ENCODE assay signal across 11 cellular contexts in the genomic region with DNA sequence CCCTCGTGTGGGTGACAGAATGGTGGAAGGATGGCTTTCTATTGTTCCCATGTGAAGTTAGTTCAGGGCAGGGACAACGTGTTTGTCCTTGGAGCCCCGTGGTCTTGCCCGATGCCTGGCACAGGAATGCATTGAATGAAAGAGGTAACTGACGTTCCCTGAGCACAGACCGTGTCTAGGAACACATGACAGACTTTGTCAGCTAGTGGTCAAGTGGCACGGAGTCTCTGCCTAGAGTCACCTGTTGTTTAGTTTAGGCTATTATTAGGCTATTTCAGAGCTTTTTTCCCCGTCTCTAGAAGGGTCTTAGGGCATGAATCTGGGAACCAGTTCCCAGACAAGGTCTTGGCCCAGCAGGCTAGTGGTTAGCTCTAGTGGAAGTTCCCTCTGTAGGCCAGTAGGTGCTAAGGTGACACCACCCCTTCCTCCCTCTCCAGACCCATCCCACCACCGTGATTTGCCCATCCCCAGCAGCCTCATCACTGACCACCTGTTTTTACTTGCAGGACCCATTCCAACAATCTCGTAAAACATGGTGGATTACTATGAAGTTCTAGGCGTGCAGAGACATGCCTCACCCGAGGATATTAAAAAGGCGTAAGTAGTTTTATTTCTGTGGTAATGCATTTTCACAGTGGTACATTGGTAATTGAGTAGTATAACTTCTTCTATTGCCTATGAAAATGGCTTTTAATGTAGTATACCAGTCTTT. TPM values are rescaled to one million over a fixed set of nuclear protein-coding genes. Genes with fewer than 3 reads are reported as not detected.
DNase-seq lines count a peak whose midpoint lies in the region; ATAC-seq, FAIRE-seq and TF ChIP-seq lines count a peak whose summit lies in the region.
"Had no signal": no experiment of that assay in that cellular context is flagged by ENCODE, and none has a peak within 500 bp of the region (broad histone marks: within the 10 kb centered on the region; RNA-seq: fewer than 3 reads in every experiment).

No MANE protein-coding gene starts in this region.

- TF ChIP-seq CTCF in GM12873 (IDR thresholded peaks at IDR 0.05; ENCODE audit: insufficient read depth, low read depth, low read length, missing control alignments) = peak; percentile 13
- TF ChIP-seq CTCF in chondrocyte (IDR thresholded peaks at IDR 0.05) = no peak
- no peak for TF ChIP-seq CTCF in D721Med (IDR thresholded peaks at IDR 0.05; ENCODE audit: insufficient read depth, missing control alignments)

- H3K36me3 Mint-ChIP-seq in chondrocyte (ENCODE audit: low read depth) = peaks cover 11% of the 10 kb centered on the region
- H3K36me3 Mint-ChIP-seq in naive thymus-derived CD8-positive, alpha-beta T cell = peaks cover 0 to 71% (median 3%) of the 10 kb centered on the region in 3 donors

- H3K27me3 Mint-ChIP-seq in chondrocyte (ENCODE audit: low read depth) = no peaks in the 10 kb centered on the region
- H3K27me3 Mint-ChIP-seq in naive thymus-derived CD8-positive, alpha-beta T cell = no peaks in the 10 kb centered on the region

- ATAC-seq in naive thymus-derived CD8-positive, alpha-beta T cell = no peak

- peaks cover 53% of the 10 kb centered on the region for H3K4me1 Mint-ChIP-seq in chondrocyte (ENCODE audit: low read depth)
- peaks cover 34 to 66% (median 61%) of the 10 kb centered on the region in 4 donors for H3K4me1 Mint-ChIP-seq in naive thymus-derived CD8-positive, alpha-beta T cell

- peak overlapping the region; percentile 34 for H3K27ac Mint-ChIP-seq in chondrocyte (ENCODE audit: unreplicated experiment)
- peak overlapping the region in 7 of 10 donors; percentile 31 to 89 (median 60) for H3K27ac Mint-ChIP-seq in naive thymus-derived CD8-positive, alpha-beta T cell

- H3K9me3 Mint-ChIP-seq in chondrocyte (ENCODE audit: low read depth) = no peaks in the 10 kb centered on the region
- H3K9me3 Mint-ChIP-seq in naive thymus-derived CD8-positive, alpha-beta T cell = no peaks in the 10 kb centered on the region

- DNase-seq in NCI-H187 treated with DMSO at 0.1 percent for 48 hours (lab: John Stamatoyannopoulos, UW) = peak; percentile 52
- no peak for DNase-seq in chondrocyte (ENCODE audit: low spot score)
- DNase-seq in naive thymus-derived CD8-positive, alpha-beta T cell = no peak
- DNase-seq in frontal cortex (ENCODE audit: low spot score in 2 of 2) = no peak
- DNase-seq in NCI-H774 (lab: John Stamatoyannopoulos, UW) = no peak
- no peak for DNase-seq in D721Med (ENCODE audit: insufficient read length, low spot score)
- no peak for DNase-seq in stimulated activated CD4-positive, alpha-beta T cell treated with anti-CD3 and anti-CD28 coated beads, Interleukin-2, amount 100 ng/mL, for 24 hours
- DNase-seq: KBM-7, NCI-H2081 had no signal

- FAIRE-seq in frontal cortex (lab: Jason Lieb, UNC) (no peak), D721Med (lab: Jason Lieb, UNC) (no peak)
- FAIRE-seq: GM12891 had no signal

- POLR2A ChIA-PET in naive thymus-derived CD8-positive, alpha-beta T cell (lab: Charles Lee) = interaction anchor here (0.6 kb wide), 1 partner anchor 90 kb away, joined by 5 read pairs; no protein-coding TSS in a partner anchor

- no peak overlapping the region for H3K4me3 Mint-ChIP-seq in chondrocyte (ENCODE audit: unreplicated experiment)
- peak overlapping the region in 2 of 10 donors; percentile 20 to 26 for H3K4me3 Mint-ChIP-seq in naive thymus-derived CD8-positive, alpha-beta T cell

RNA-seq across cellular contexts. Expression of gene DNAJB6, which starts 21.4 kb away (rescaled TPM):
- total RNA-seq in chondrocyte = 98.2 to 112 TPM (median 108 TPM) in 3 replicates
- total RNA-seq in naive thymus-derived CD8-positive, alpha-beta T cell = 100 to 1,000 TPM; 112 to 118 TPM
- 100 to 1,000 TPM; 113 to 159 (median 115) TPM for polyA plus RNA-seq in naive thymus-derived CD8-positive, alpha-beta T cell
- total RNA-seq in frontal cortex = 229 TPM
